14 cellular contexts compared by ENCODE assay signal in genomic region chr19:10764340-10764894, GRCh38. TPM values are rescaled to one million over a fixed set of nuclear protein-coding genes. Genes with fewer than 3 reads are reported as not detected.
DNase-seq lines count a peak whose midpoint lies in the region; ATAC-seq and TF ChIP-seq lines count a peak whose summit lies in the region.
"Had no signal": no experiment of that assay in that cellular context is flagged by ENCODE, and none has a peak within 500 bp of the region (broad histone marks: within the 10 kb centered on the region; RNA-seq: fewer than 3 reads in every experiment).

No MANE protein-coding gene starts in this region.

- H3K27me3 Mint-ChIP-seq in CD4-positive, CD25-positive, alpha-beta regulatory T cell: no peaks in the 10 kb centered on the region
- no peaks in the 10 kb centered on the region for H3K27me3 Mint-ChIP-seq in effector memory CD8-positive, alpha-beta T cell
- no peaks in the 10 kb centered on the region for H3K27me3 Mint-ChIP-seq in natural killer cell (ENCODE audit: low read depth in 2 of 2)

- peaks cover 48% of the 10 kb centered on the region for H3K4me1 ChIP-seq in CD4-positive, CD25-positive, alpha-beta regulatory T cell (ENCODE audit: control insufficient read depth, insufficient read depth, low read length, poor library complexity, severe bottlenecking)

- peak overlapping the region in 1 of 4 donors; percentile 43 for H3K4me3 Mint-ChIP-seq in CD4-positive, CD25-positive, alpha-beta regulatory T cell
- H3K4me3 Mint-ChIP-seq in effector memory CD8-positive, alpha-beta T cell: peak overlapping the region; percentile 59 to 75
- no peak overlapping the region for H3K4me3 Mint-ChIP-seq in natural killer cell
- H3K4me3 Mint-ChIP-seq: neural crest cell had no signal

- no peaks in the 10 kb centered on the region for H3K9me3 ChIP-seq in CD4-positive, CD25-positive, alpha-beta regulatory T cell (ENCODE audit: control insufficient read depth in 2 of 2, low read length in 2 of 2)
- H3K9me3 ChIP-seq: thoracic aorta had no signal

- no peaks in the 10 kb centered on the region for H3K27me3 ChIP-seq in CD4-positive, CD25-positive, alpha-beta regulatory T cell (ENCODE audit: control insufficient read depth, insufficient read depth, low read length)

- H3K4me1 Mint-ChIP-seq in CD4-positive, CD25-positive, alpha-beta regulatory T cell: peaks cover 2 to 67% (median 42%) of the 10 kb centered on the region in 4 donors
- H3K4me1 Mint-ChIP-seq in effector memory CD8-positive, alpha-beta T cell (ENCODE audit: low read depth in 2 of 2): peaks cover 62 to 64% of the 10 kb centered on the region in 2 donors
- H3K4me1 Mint-ChIP-seq in natural killer cell: peaks cover 64 to 78% of the 10 kb centered on the region in 2 donors

- no peak for TF ChIP-seq CTCF in natural killer cell (IDR thresholded peaks at IDR 0.05)

- no peak overlapping the region for H3K27ac ChIP-seq in CD4-positive, CD25-positive, alpha-beta regulatory T cell (ENCODE audit: insufficient read depth, low read length, poor library complexity, severe bottlenecking)

- peaks cover 2% of the 10 kb centered on the region for H3K36me3 ChIP-seq in CD4-positive, CD25-positive, alpha-beta regulatory T cell (ENCODE audit: control insufficient read depth, insufficient read depth, low read length)
- H3K36me3 ChIP-seq: thoracic aorta had no signal

- H3K4me3 ChIP-seq in CD4-positive, CD25-positive, alpha-beta regulatory T cell (ENCODE audit: low read depth, low read length): no peak overlapping the region
- H3K4me3 ChIP-seq: thoracic aorta had no signal

- no peak for DNase-seq in CD4-positive, CD25-positive, alpha-beta regulatory T cell
- peak; percentile 91 for DNase-seq in HT-29 (ENCODE audit: low spot score)
- DNase-seq in effector memory CD8-positive, alpha-beta T cell: no peak
- no peak for DNase-seq in natural killer cell
- DNase-seq in NCI-H82 (lab: John Stamatoyannopoulos, UW): no peak
- no peak for DNase-seq in NCI-H187 (lab: John Stamatoyannopoulos, UW)
- DNase-seq in stimulated activated CD4-positive, alpha-beta T cell treated with anti-CD3 and anti-CD28 coated beads, Interleukin-2, amount 100 ng/mL, for 24 hours: no peak
- no peak for DNase-seq in NCI-H146 treated with DMSO at 0.1 percent for 48 hours (lab: John Stamatoyannopoulos, UW; ENCODE audit: unreplicated experiment)
- DNase-seq: activated gamma-delta T cell treated with Interleukin-2 at 50 U/mL for 16 hours; DMS79; effector CD4-positive, alpha-beta T cell; NCI-H2107 had no signal

- no peaks in the 10 kb centered on the region for H3K9me3 Mint-ChIP-seq in CD4-positive, CD25-positive, alpha-beta regulatory T cell
- H3K9me3 Mint-ChIP-seq in effector memory CD8-positive, alpha-beta T cell: no peaks in the 10 kb centered on the region
- no peaks in the 10 kb centered on the region for H3K9me3 Mint-ChIP-seq in natural killer cell
- H3K9me3 Mint-ChIP-seq: neural crest cell had no signal

- peaks cover 9% of the 10 kb centered on the region for H3K36me3 Mint-ChIP-seq in CD4-positive, CD25-positive, alpha-beta regulatory T cell
- H3K36me3 Mint-ChIP-seq in effector memory CD8-positive, alpha-beta T cell (ENCODE audit: insufficient read depth): peaks cover 62% of the 10 kb centered on the region
- H3K36me3 Mint-ChIP-seq in natural killer cell: no peaks in the 10 kb centered on the region

- intact Hi-C loops in natural killer cell (cut with micrococcal nuclease): no loop called here

- no peak for ATAC-seq in CD4-positive, CD25-positive, alpha-beta regulatory T cell (ENCODE audit: low read depth in 2 of 2)
- no peak for ATAC-seq in effector memory CD8-positive, alpha-beta T cell (replicated peaks)
- ATAC-seq in natural killer cell: no peak

- peak overlapping the region in 2 of 3 donors; percentile 83 to 92 for H3K27ac Mint-ChIP-seq in CD4-positive, CD25-positive, alpha-beta regulatory T cell
- H3K27ac Mint-ChIP-seq in effector memory CD8-positive, alpha-beta T cell: peak overlapping the region; percentile 92 to 93
- peak overlapping the region; percentile 87 to 98 for H3K27ac Mint-ChIP-seq in natural killer cell

RNA-seq across cellular contexts. Expression of gene DNM2, which starts 46.5 kb away (rescaled TPM):
- 269 TPM for total RNA-seq in CD4-positive, CD25-positive, alpha-beta regulatory T cell
- polyA plus RNA-seq in CD4-positive, CD25-positive, alpha-beta regulatory T cell: 10 to 100 TPM; 61.8 to 63.6 (median 62.8) TPM
- total RNA-seq in HT-29 (2014; rRNA removed; shearing (Covaris generic)): 180 and 196 TPM in 2 replicates
- total RNA-seq in natural killer cell: 100 to 1,000 TPM; 419 to 491 (median 428) TPM
